ENCODE assay signal across 1 cellular context in the genomic region with DNA sequence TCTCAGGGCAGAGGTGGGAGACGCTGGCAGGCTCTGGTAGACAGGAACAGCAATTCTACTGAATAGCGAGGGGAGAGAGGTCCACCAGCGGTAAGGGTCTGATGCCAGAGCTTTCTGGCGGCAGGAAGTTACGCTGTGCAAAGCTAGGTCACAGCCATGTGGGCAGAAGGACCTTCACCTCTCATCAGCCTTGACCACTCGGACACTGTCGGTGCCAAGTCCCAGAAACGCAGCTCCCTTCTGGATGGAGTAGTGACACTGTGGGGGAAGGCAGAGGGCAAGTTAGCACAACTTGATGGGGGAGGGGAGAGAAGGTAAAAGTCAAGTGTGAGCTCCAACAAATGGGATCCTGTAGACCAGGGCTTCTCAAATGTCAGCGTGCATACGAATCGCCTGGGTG.
TF ChIP-seq lines count a peak whose summit lies in the region.

No MANE protein-coding gene starts in this region.

TF ChIP-seq in SK-N-SH, 30 proteins besides CTCF, POLR2A, EP300 and RAD21 (continued from another document):
- TF ChIP-seq IRF3 (IDR thresholded peaks at IDR 0.05; ENCODE audit: low read depth, low read length) (no peak), ELF1 (IDR thresholded peaks at IDR 0.05) (no peak), POLR2AphosphoS5 (IDR thresholded peaks at IDR 0.05; ENCODE audit: low read depth, low read length) (no peak), JUND (IDR thresholded peaks at IDR 0.05) (no peak), FOXM1 (IDR thresholded peaks at IDR 0.05; ENCODE audit: low read depth) (no peak), SMC3 (IDR thresholded peaks at IDR 0.05; ENCODE audit: low read depth, low read length) (no peak)
TF ChIP-seq in SK-N-SH: peak in this region for 0.
